23 cellular contexts compared by ENCODE assay signal in the genomic region with DNA sequence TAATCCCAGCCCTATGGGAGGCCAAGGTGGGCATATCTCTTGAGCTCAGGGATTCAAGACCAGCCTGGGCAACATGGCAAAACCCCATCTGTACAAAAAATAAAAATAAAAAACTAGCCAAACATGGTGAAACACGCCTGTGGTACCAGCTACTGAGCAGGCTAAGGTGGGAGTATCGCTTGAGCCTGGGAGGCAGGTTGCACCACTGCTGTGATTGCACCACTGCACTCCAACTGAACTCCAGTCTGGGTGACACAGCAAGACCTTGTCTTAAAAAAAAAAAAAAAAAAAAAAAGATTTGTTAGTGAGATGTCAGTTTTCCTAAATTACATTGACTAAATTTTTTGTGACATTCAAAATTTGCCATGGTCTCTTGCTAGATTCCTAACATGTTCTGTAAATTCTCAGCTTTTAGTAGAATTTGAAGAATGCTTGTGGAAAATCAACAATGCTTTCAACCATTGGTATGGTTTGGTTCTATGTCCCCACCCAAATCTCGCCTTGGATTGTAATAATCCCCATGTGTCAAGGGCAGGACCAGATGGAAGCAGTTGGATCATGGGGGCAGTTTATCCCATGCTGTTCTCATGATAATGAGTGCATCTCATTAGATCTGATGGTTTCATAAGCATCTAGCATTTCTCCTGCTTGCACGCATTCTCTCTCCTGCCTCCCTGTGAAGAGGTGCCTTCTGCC.
DNase-seq lines count a peak whose midpoint lies in the region; ATAC-seq, FAIRE-seq and TF ChIP-seq lines count a peak whose summit lies in the region.
"Had no signal": no experiment of that assay in that cellular context is flagged by ENCODE, and none has a peak within 500 bp of the region (broad histone marks: within the 10 kb centered on the region; RNA-seq: fewer than 3 reads in every experiment).

No MANE protein-coding gene starts in this region.

- H3K4me1 ChIP-seq in IMR-90 (ENCODE audit: control insufficient read depth, insufficient read depth, low read length) (no peaks in the 10 kb centered on the region; the same call in none of the 2 replicates), lower lobe of right lung (peaks cover 24% of the 10 kb centered on the region)

- H3K4me3 Mint-ChIP-seq in chondrocyte (ENCODE audit: unreplicated experiment), result no peak overlapping the region
- H3K4me3 Mint-ChIP-seq: CD4-positive, alpha-beta T cell; memory B cell; naive B cell; T-cell had no signal

- H2BK15ac ChIP-seq in IMR-90 (ENCODE audit: low read depth, low read length), result no peak overlapping the region

- H4K91ac ChIP-seq in IMR-90 (ENCODE audit: insufficient read depth, low read depth, low read length), result no peak overlapping the region

- H2BK5ac ChIP-seq in IMR-90 (ENCODE audit: low read depth, low read length, poor library complexity, severe bottlenecking), result no peak overlapping the region

- H3K9ac ChIP-seq in IMR-90 (ENCODE audit: low read depth, low read length), result no peak overlapping the region

- H3K4me3 ChIP-seq in AG10803 (ENCODE audit: low read length) (no peak overlapping the region), IMR-90 (ENCODE audit: insufficient read depth, low read depth, low read length) (no peak overlapping the region), bronchial epithelial cell (ENCODE audit: low read depth, low read length) (no peak overlapping the region), lower lobe of right lung (no peak overlapping the region)
- H3K4me3 ChIP-seq: esophagus squamous epithelium, HAP-1 had no signal

- H4K20me1 ChIP-seq in IMR-90 (ENCODE audit: insufficient read depth, low read length), result no peaks in the 10 kb centered on the region

- no peak overlapping the region for H2BK20ac ChIP-seq in IMR-90 (ENCODE audit: low read depth, low read length)

- H3K23ac ChIP-seq in IMR-90 (ENCODE audit: low read depth, low read length), result no peak overlapping the region

- H3K9me1 ChIP-seq in IMR-90 (ENCODE audit: insufficient read depth, low read length), result no peaks in the 10 kb centered on the region

- H2AK5ac ChIP-seq in IMR-90 (ENCODE audit: low read depth, low read length), result no peak overlapping the region

- dilution Hi-C loops in IMR-90 (cut with HindIII; ENCODE audit: low sequenced_read_pairs, unreplicated experiment), result no loop called here

- H3K27me3 ChIP-seq in IMR-90 (ENCODE audit: control insufficient read depth, insufficient read depth, low read length) (no peaks in the 10 kb centered on the region), bronchial epithelial cell (ENCODE audit: control insufficient read depth, insufficient read depth, low read length) (no peaks in the 10 kb centered on the region), lower lobe of right lung (ENCODE audit: low read depth) (no peaks in the 10 kb centered on the region)
- H3K27me3 ChIP-seq: esophagus squamous epithelium had no signal

- CTCF ChIA-PET in IMR-90 (lab: Yijun Ruan, JAX), result interaction anchor here (1.3 kb wide), 1 partner anchor 237 kb away, joined by 6 read pairs; no protein-coding TSS in a partner anchor

- intact Hi-C loops in IMR-90 (cut with micrococcal nuclease), result no loop called here
- intact Hi-C loops in lower lobe of right lung (cut with DNase I), result no loop called here

- H3K4me1 Mint-ChIP-seq in chondrocyte (ENCODE audit: low read depth), result peaks cover 18% of the 10 kb centered on the region
- H3K4me1 Mint-ChIP-seq: memory B cell, naive B cell had no signal

- H3K27ac ChIP-seq in IMR-90 (ENCODE audit: insufficient read depth, low read length), result no peak overlapping the region
- no peak overlapping the region for H3K27ac ChIP-seq in lower lobe of right lung

- no peak overlapping the region for H3K4me2 ChIP-seq in IMR-90 (ENCODE audit: low read depth, low read length)

- H2BK120ac ChIP-seq in IMR-90 (ENCODE audit: low read depth, low read length), result no peak overlapping the region

- H3K9me3 ChIP-seq in IMR-90 (ENCODE audit: control insufficient read depth, insufficient read depth, low read length) (no peaks in the 10 kb centered on the region), lower lobe of right lung (no peaks in the 10 kb centered on the region)
- H3K9me3 ChIP-seq: esophagus squamous epithelium, HAP-1 had no signal

- no CpG with 5 or more reads among the region's 4 CpGs for WGBS in IMR-90 (ENCODE audit: extremely low coverage in 2 of 2, insufficient read length in 1 of 2), 2 experiments

- no peak overlapping the region for H3K56ac ChIP-seq in IMR-90 (ENCODE audit: extremely low read depth, insufficient read depth, low read length)

- in situ Hi-C loops in IMR-90 (cut with MboI; ENCODE audit: low sequenced_read_pairs), result no loop called here

- H3K27me3 Mint-ChIP-seq in chondrocyte (ENCODE audit: low read depth), result no peaks in the 10 kb centered on the region
- H3K27me3 Mint-ChIP-seq: CD4-positive, alpha-beta T cell had no signal

- no peak overlapping the region for H3K14ac ChIP-seq in IMR-90 (replicated peaks; ENCODE audit: low read depth, low read length)

- no peaks in the 10 kb centered on the region for H3K79me1 ChIP-seq in IMR-90 (ENCODE audit: low read depth in 1 of 2, low read length in 2 of 2)

- H2AK9ac ChIP-seq in IMR-90 (replicated peaks; ENCODE audit: low read depth, low read length, poor library complexity), result no peak overlapping the region

- H3K9me3 Mint-ChIP-seq in chondrocyte (ENCODE audit: low read depth), result no peaks in the 10 kb centered on the region
- H3K9me3 Mint-ChIP-seq: CD4-positive, alpha-beta T cell had no signal

- no peaks in the 10 kb centered on the region for H3K36me3 Mint-ChIP-seq in chondrocyte (ENCODE audit: low read depth)
- H3K36me3 Mint-ChIP-seq: T-cell had no signal

- no peaks in the 10 kb centered on the region for H3K36me3 ChIP-seq in IMR-90 (ENCODE audit: control insufficient read depth, insufficient read depth, low read length)
- no peaks in the 10 kb centered on the region for H3K36me3 ChIP-seq in bronchial epithelial cell (ENCODE audit: control insufficient read depth, insufficient read depth, low read length)
- no peaks in the 10 kb centered on the region for H3K36me3 ChIP-seq in lower lobe of right lung
- H3K36me3 ChIP-seq: esophagus squamous epithelium, HAP-1 had no signal

- ATAC-seq in IMR-90 (ENCODE audit: low read depth) (no peak), lower lobe of right lung (peak in 1 of 2 donors; percentile 58), HG03571 (IDR thresholded peaks at IDR 0.05; ENCODE audit: unreplicated experiment) (no peak)
- ATAC-seq: T-cell had no signal

- no TSS peak for BruUV-seq in IMR-90 (replicated peaks; lab: Mats Ljungman, UMichigan)

- H2AFZ ChIP-seq in IMR-90 (replicated peaks; ENCODE audit: low read length, poor library complexity), result no peak overlapping the region

- peak; percentile 82 for DNase-seq in AG10803 (ENCODE audit: low read depth)
- no peak for DNase-seq in IMR-90
- DNase-seq in bronchial epithelial cell (ENCODE audit: low read depth), result peak; percentile 38
- peak; percentile 74 for DNase-seq in lower lobe of right lung
- no peak for DNase-seq in NCI-H1417 treated with DMSO at 0.1 percent for 48 hours (lab: John Stamatoyannopoulos, UW)
- DNase-seq in chondrocyte (ENCODE audit: low spot score), result no peak
- DNase-seq in SHP77 treated with DMSO at 0.1 percent for 48 hours (lab: John Stamatoyannopoulos, UW), result no peak
- DNase-seq: activated CD4-positive, alpha-beta T cell treated with anti-CD3 and anti-CD28 coated beads, Interleukin-2, amount 50 U/mL, for 1 hour; activated CD8-positive, alpha-beta memory T cell treated with anti-CD3 and anti-CD28 coated beads, Interleukin-2, amount 50 U/mL, for 48 hours; activated gamma-delta T cell treated with Interleukin-2 at 50 U/mL for 16 hours; amygdala; CD4-positive, alpha-beta T cell; central memory CD4-positive, alpha-beta T cell; esophagus squamous epithelium; MM.1S; naive B cell; NCI-H2029 treated with DMSO at 0.1 percent for 48 hours; NCI-H510A treated with DMSO at 0.1 percent for 48 hours; stimulated activated CD4-positive, alpha-beta T cell treated with anti-CD3 and anti-CD28 coated beads, Interleukin-4, amount 100 ng/mL, for 24 hours had no signal

- no peak overlapping the region for H3K27ac Mint-ChIP-seq in chondrocyte (ENCODE audit: unreplicated experiment)
- H3K27ac Mint-ChIP-seq: CD4-positive, alpha-beta T cell; memory B cell; naive B cell; T-cell had no signal

- no peak for FAIRE-seq in bronchial epithelial cell (lab: Jason Lieb, UNC)

- TF ChIP-seq CTCF in AG10803 (conservative IDR thresholded peaks at IDR 0.05; ENCODE audit: low read length) (no peak), IMR-90 (conservative IDR thresholded peaks at IDR 0.05; ENCODE audit: low read depth, low read length) (no peak), bronchial epithelial cell (IDR thresholded peaks at IDR 0.05; ENCODE audit: insufficient read depth, low read length, severe bottlenecking) (no peak), lower lobe of right lung (IDR thresholded peaks at IDR 0.05) (no peak), chondrocyte (IDR thresholded peaks at IDR 0.05) (no peak)

- TF ChIP-seq POLR2A in IMR-90 (IDR thresholded peaks at IDR 0.05; ENCODE audit: low read depth, low read length), result no peak

- H3K4ac ChIP-seq in IMR-90 (ENCODE audit: low read depth, low read length), result no peak overlapping the region

- H4K8ac ChIP-seq in IMR-90 (ENCODE audit: low read depth in 2 of 2, low read length in 2 of 2), result no peak overlapping the region

- POLR2A ChIA-PET in IMR-90 (lab: Charles Lee; ENCODE audit: unreplicated experiment), result interaction anchor here (0.5 kb wide), 1 partner anchor 234 kb away, joined by 6 read pairs; no protein-coding TSS in a partner anchor

- H3K18ac ChIP-seq in IMR-90 (ENCODE audit: low read depth, low read length), result no peak overlapping the region

- no peak for TF ChIP-seq RAD21 in IMR-90 (IDR thresholded peaks at IDR 0.05; ENCODE audit: low read length)

- H4K5ac ChIP-seq in IMR-90 (ENCODE audit: low read depth, low read length), result no peak overlapping the region

TF ChIP-seq in IMR-90, 13 proteins besides CTCF, POLR2A, EP300 and RAD21:
- TF ChIP-seq MAZ (IDR thresholded peaks at IDR 0.05; ENCODE audit: borderline replicate concordance, low read depth, low read length), result no peak
- no peak for TF ChIP-seq BHLHE40 (IDR thresholded peaks at IDR 0.05; ENCODE audit: low read depth, low read length)
- no peak for TF ChIP-seq RFX5 (IDR thresholded peaks at IDR 0.05; ENCODE audit: low read depth, low read length)
- no peak for TF ChIP-seq NFE2L2 (IDR thresholded peaks at IDR 0.05; ENCODE audit: low read depth, low read length)
- TF ChIP-seq MXI1 (IDR thresholded peaks at IDR 0.05; ENCODE audit: borderline replicate concordance, low read depth, low read length), result no peak
- 0 out of 2 replicates have a peak, but pooled peaks have one; percentile 8 for TF ChIP-seq CEBPB (IDR thresholded peaks at IDR 0.05; ENCODE audit: low read depth, low read length)
- no peak for TF ChIP-seq SMC3 (IDR thresholded peaks at IDR 0.05; ENCODE audit: low read depth, low read length)
TF ChIP-seq in IMR-90: peak in this region for 1.

Comparison
In these comparisons a context has a peak if more than half of its experiments do, and no peak if none do; other contexts are left out.
1. DNase-seq: peak in AG10803 (single experiment), bronchial epithelial cell (single experiment) and lower lobe of right lung (single experiment); none in IMR-90 (single experiment), NCI-H1417 treated with DMSO at 0.1 percent for 48 hours (single experiment), chondrocyte (single experiment) and SHP77 treated with DMSO at 0.1 percent for 48 hours (single experiment).